ENCODE assay signal across 9 cellular contexts in the genomic region with DNA sequence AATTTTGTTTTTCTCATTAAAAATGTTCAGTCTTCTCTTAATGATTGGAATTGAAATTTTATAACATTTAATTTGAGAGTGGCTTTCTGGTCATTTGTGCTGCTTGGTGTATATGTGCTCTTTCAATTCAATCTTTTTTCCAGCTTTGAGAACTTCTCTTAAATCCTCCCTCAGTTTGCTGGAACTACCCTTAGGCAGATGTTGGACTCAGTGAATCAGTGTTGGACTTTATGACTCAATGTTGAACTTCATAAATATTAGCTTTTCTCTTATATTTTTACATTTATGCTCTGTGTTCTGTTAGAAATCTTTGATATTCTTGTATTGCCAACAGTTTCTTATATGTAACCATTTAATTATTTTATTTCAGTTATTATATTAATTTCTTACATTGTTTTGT.
"Had no signal": no experiment of that assay in that cellular context is flagged by ENCODE, and none has a peak within 500 bp of the region (broad histone marks: within the 10 kb centered on the region; RNA-seq: fewer than 3 reads in every experiment).

No MANE protein-coding gene starts in this region.

- DNase-seq: GM23248, GOT3, H7, HFFc6, KBM-7 had no signal

- H3K27ac ChIP-seq: GM23248, HL-60, KMS-11 had no signal

- ATAC-seq: HCT116, HepG2 had no signal
